In the genomic region with DNA sequence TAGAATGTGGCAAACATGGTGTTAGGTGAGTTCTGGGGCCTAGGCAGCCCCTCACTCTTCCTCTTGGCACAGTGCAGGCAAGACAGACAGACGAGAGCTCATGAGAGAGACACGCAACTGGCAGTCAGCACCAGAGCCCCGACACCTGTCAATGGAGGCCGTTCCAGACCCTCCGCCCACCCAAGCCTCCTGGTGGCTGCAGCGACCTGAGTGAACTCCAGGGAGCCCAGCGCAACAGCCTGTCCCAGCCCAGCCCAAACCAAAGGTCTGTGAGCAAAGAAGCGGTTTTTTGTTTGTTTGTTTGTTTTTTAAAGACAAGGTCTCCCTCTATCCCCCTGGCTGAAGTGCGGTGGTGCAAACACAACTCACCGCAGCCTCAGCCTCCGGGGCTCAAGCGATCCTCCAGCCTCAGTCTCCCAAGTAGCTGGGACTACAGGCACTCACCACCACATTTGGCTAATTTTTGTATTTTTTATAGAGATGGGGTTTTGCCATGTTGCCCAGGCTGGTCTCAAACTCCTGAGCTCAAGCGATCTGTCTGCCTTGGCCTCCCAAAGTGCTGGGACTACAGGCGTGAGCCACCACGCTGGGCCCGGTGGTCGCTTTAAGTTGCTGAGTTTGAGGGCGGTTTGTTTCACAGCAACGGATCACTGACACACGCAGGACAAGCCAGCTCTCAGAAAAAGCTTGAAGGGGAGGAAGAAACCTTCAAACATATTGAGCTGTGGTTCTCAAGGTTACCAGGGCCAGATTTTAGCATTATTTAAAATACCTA, we compare ENCODE assay signal across 2 cellular contexts.
TF ChIP-seq lines count a peak whose summit lies in the region.

No MANE protein-coding gene starts in this region.

TF ChIP-seq in SK-N-SH, 30 proteins besides CTCF, POLR2A, EP300 and RAD21:
- TF ChIP-seq, protein P1, sequence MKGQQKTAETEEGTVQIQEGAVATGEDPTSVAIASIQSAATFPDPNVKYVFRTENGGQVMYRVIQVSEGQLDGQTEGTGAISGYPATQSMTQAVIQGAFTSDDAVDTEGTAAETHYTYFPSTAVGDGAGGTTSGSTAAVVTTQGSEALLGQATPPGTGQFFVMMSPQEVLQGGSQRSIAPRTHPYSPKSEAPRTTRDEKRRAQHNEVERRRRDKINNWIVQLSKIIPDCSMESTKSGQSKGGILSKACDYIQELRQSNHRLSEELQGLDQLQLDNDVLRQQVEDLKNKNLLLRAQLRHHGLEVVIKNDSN (IDR thresholded peaks at IDR 0.05; ENCODE audit: borderline replicate concordance, low read depth) = no peak
- no peak for TF ChIP-seq SMC3 (IDR thresholded peaks at IDR 0.05; ENCODE audit: low read depth, low read length)
- no peak for TF ChIP-seq SIN3A (IDR thresholded peaks at IDR 0.05; ENCODE audit: borderline replicate concordance, low read depth, low read length)
- no peak for TF ChIP-seq RXRA (IDR thresholded peaks at IDR 0.05; ENCODE audit: borderline replicate concordance, low read depth)
- no peak for TF ChIP-seq NFIC (IDR thresholded peaks at IDR 0.05; ENCODE audit: borderline replicate concordance)
- TF ChIP-seq MEF2A (IDR thresholded peaks at IDR 0.05; ENCODE audit: borderline replicate concordance, low read depth) = no peak
- TF ChIP-seq RCOR1 (IDR thresholded peaks at IDR 0.05; ENCODE audit: low read length) = no peak
- no peak for TF ChIP-seq GATA2 (CRISPR knock-in tag; IDR thresholded peaks at IDR 0.05)
- no peak for TF ChIP-seq GABPA (IDR thresholded peaks at IDR 0.05; ENCODE audit: low read depth)
- TF ChIP-seq FOXJ3 (CRISPR knock-in tag; IDR thresholded peaks at IDR 0.05) = no peak
- no peak for TF ChIP-seq FOXM1 (IDR thresholded peaks at IDR 0.05; ENCODE audit: low read depth)
- TF ChIP-seq, protein P2, sequence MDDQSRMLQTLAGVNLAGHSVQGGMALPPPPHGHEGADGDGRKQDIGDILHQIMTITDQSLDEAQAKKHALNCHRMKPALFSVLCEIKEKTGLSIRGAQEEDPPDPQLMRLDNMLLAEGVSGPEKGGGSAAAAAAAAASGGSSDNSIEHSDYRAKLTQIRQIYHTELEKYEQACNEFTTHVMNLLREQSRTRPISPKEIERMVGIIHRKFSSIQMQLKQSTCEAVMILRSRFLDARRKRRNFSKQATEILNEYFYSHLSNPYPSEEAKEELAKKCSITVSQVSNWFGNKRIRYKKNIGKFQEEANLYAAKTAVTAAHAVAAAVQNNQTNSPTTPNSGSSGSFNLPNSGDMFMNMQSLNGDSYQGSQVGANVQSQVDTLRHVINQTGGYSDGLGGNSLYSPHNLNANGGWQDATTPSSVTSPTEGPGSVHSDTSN (IDR thresholded peaks at IDR 0.05) = no peak
- no peak for TF ChIP-seq RFX5 (IDR thresholded peaks at IDR 0.05; ENCODE audit: low read length)
- no peak for TF ChIP-seq TCF12 (IDR thresholded peaks at IDR 0.05)
- no peak for TF ChIP-seq EZH2phosphoT487 (IDR thresholded peaks at IDR 0.05; ENCODE audit: borderline replicate concordance, low read depth)

TF ChIP-seq in SK-N-SH treated with all-trans-retinoic acid at 6 μM for 48 hours, 23 proteins besides CTCF, POLR2A, EP300 and RAD21 (continued from another document):
- TF ChIP-seq ZFP30 (CRISPR knock-in tag; IDR thresholded peaks at IDR 0.05) = no peak
- no peak for TF ChIP-seq ISL1 (CRISPR knock-in tag; IDR thresholded peaks at IDR 0.05)
- TF ChIP-seq CSDC2 (CRISPR knock-in tag; IDR thresholded peaks at IDR 0.05) = no peak
- TF ChIP-seq SNAI2 (CRISPR knock-in tag; IDR thresholded peaks at IDR 0.05) = no peak
- TF ChIP-seq TSHZ2 (CRISPR knock-in tag; IDR thresholded peaks at IDR 0.05) = no peak
- no peak for TF ChIP-seq CSRNP3 (CRISPR knock-in tag; IDR thresholded peaks at IDR 0.05)
- TF ChIP-seq BACH2 (CRISPR knock-in tag; IDR thresholded peaks at IDR 0.05; ENCODE audit: borderline replicate concordance) = no peak
